ENCODE assay signal across 1 cellular context in genomic region chr9:33445389-33445881, GRCh38.
TF ChIP-seq lines count a peak whose summit lies in the region.

No MANE protein-coding gene starts in this region.

TF ChIP-seq in K562, 482 proteins besides CTCF, POLR2A, EP300 and RAD21:
- no peak for TF ChIP-seq NR3C1 (CRISPR knock-in tag; IDR thresholded peaks at IDR 0.05)
- peak; percentile 73 for TF ChIP-seq ZEB2 (IDR thresholded peaks at IDR 0.05)
- no peak for TF ChIP-seq SIX5 (IDR thresholded peaks at IDR 0.05; ENCODE audit: borderline replicate concordance in 1 of 2, insufficient read depth in 1 of 2, low read depth in 1 of 2, low read length in 2 of 2)
